In the genomic region with DNA sequence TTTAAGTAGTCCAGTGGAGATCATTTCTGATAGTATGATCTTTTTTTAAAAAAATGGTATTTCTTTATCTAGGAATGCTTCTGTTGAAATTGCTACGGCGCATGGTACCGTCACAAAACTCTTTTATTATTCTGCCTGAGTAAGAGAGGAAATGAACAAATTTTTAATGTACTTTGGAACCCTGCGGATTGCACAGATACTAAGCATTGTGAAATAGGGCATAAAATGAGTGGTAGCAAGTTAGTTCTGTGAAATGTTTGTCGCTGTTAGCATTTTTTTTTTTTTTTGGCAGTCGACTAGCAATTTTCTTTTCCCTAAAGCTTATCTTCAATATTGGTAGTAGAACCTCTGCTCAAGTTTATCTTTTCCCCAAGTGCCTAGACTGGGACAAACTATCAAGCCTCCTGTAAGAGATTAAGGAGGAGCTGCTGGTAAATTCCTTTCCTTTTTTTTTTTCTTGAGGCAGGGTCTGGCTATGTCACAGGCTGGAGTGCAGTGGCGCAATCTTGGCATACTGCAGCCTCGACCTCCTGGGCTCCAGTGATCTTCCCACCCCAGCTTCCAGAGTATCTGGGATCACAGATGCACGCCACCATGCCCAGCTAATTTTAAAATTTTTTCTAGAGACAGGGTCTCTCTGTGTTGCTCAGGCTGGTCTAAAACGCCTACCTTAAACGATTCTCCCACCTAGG, we compare ENCODE assay signal across 8 cellular contexts. TPM values are rescaled to one million over a fixed set of nuclear protein-coding genes. Genes with fewer than 3 reads are reported as not detected.
DNase-seq lines count a peak whose midpoint lies in the region; ATAC-seq and TF ChIP-seq lines count a peak whose summit lies in the region.

No MANE protein-coding gene starts in this region.

- CTCF ChIA-PET in activated CD4-positive, alpha-beta T cell treated with anti-CD3 and anti-CD28 coated beads, Interleukin-2, amount 10 ng/mL, durations not matched to agents 7 days and 5 days (lab: Charles Lee), result interaction anchor here (0.5 to 1.5 kb wide), 5 partner anchors 11 to 963 kb away, joined by 3 to 5 read pairs (median 4); no protein-coding TSS in a partner anchor

- peak overlapping the region; percentile 47 for H3K27ac ChIP-seq in brain microvascular endothelial cell
- H3K27ac ChIP-seq in tibial nerve, result peak overlapping the region in 3 of 4 donors; percentile 87 to 96 (median 92)

- H3K9me3 ChIP-seq in tibial nerve, result no peaks in the 10 kb centered on the region

- no peak for ATAC-seq in GM19035 (IDR thresholded peaks at IDR 0.05; ENCODE audit: unreplicated experiment)
- no peak for ATAC-seq in GM18519 (IDR thresholded peaks at IDR 0.05; ENCODE audit: low FRiP score, unreplicated experiment)

- peak in 1 of 2 donors; percentile 60 for TF ChIP-seq EP300 in tibial nerve (IDR thresholded peaks at IDR 0.05)

- peak overlapping the region; percentile 83 for H3K4me3 Mint-ChIP-seq in activated CD4-positive, alpha-beta T cell treated with anti-CD3 and anti-CD28 coated beads, Interleukin-2, amount 10 ng/mL, durations not matched to agents 7 days and 5 days

- POLR2A ChIA-PET in activated CD4-positive, alpha-beta T cell treated with anti-CD3 and anti-CD28 coated beads, Interleukin-2, amount 10 ng/mL, durations not matched to agents 7 days and 5 days (lab: Charles Lee), result interaction anchor here (0.6 kb wide), 1 partner anchor 269 kb away, joined by 3 read pairs; no protein-coding TSS in a partner anchor

- TF ChIP-seq POLR2A in tibial nerve (IDR thresholded peaks at IDR 0.05), result no peak

- TF ChIP-seq CTCF in brain microvascular endothelial cell (IDR thresholded peaks at IDR 0.05; ENCODE audit: low read depth, low read length, missing control alignments) (no peak), tibial nerve (IDR thresholded peaks at IDR 0.05) (no peak)

- H3K27me3 Mint-ChIP-seq in activated CD4-positive, alpha-beta T cell treated with anti-CD3 and anti-CD28 coated beads, Interleukin-2, amount 10 ng/mL, durations not matched to agents 7 days and 5 days, result peaks cover 27% of the 10 kb centered on the region

- peaks cover 0 to 60% (median 16%) of the 10 kb centered on the region in 4 donors for H3K4me1 ChIP-seq in tibial nerve

- no peaks in the 10 kb centered on the region for H3K9me3 Mint-ChIP-seq in activated CD4-positive, alpha-beta T cell treated with anti-CD3 and anti-CD28 coated beads, Interleukin-2, amount 10 ng/mL, durations not matched to agents 7 days and 5 days

- no peak for DNase-seq in activated CD4-positive, alpha-beta T cell treated with anti-CD3 and anti-CD28 coated beads, Interleukin-2, amount 10 ng/mL, durations not matched to agents 7 days and 5 days
- no peak for DNase-seq in activated CD4-positive, alpha-beta T cell treated with anti-CD3 and anti-CD28 coated beads, Interleukin-2, amount 50 U/mL, for 4 hours
- peak; percentile 47 for DNase-seq in brain microvascular endothelial cell
- DNase-seq in islet precursor cell, result peak; percentile 58
- DNase-seq in tibial nerve (ENCODE audit: low spot score in 2 of 2), result peak in 1 of 2 donors; percentile 34
- no peak for DNase-seq in UCSD-AML1 (lab: John Stamatoyannopoulos, UW; ENCODE audit: unreplicated experiment)

- H3K4me1 Mint-ChIP-seq in activated CD4-positive, alpha-beta T cell treated with anti-CD3 and anti-CD28 coated beads, Interleukin-2, amount 10 ng/mL, durations not matched to agents 7 days and 5 days, result peaks cover 16% of the 10 kb centered on the region

- H3K27ac Mint-ChIP-seq in activated CD4-positive, alpha-beta T cell treated with anti-CD3 and anti-CD28 coated beads, Interleukin-2, amount 10 ng/mL, durations not matched to agents 7 days and 5 days, result no peak overlapping the region

- H3K36me3 ChIP-seq in brain microvascular endothelial cell (replicated peaks) (no peaks in the 10 kb centered on the region), tibial nerve (no peaks in the 10 kb centered on the region)

- no peaks in the 10 kb centered on the region for H3K36me3 Mint-ChIP-seq in activated CD4-positive, alpha-beta T cell treated with anti-CD3 and anti-CD28 coated beads, Interleukin-2, amount 10 ng/mL, durations not matched to agents 7 days and 5 days (ENCODE audit: low read depth)

- whole genome bisulfite sequencing in tibial nerve, 2 donors, result 41 to 49% methylated on average over 11 of the region's 11 CpGs

- H3K27me3 ChIP-seq in brain microvascular endothelial cell (replicated peaks) (no peaks in the 10 kb centered on the region), tibial nerve (no peaks in the 10 kb centered on the region)

- H3K4me3 ChIP-seq in brain microvascular endothelial cell (ENCODE audit: low read depth, low read length), result peak overlapping the region; percentile 76
- H3K4me3 ChIP-seq in tibial nerve, result peak overlapping the region in 2 of 4 donors; percentile 44 to 99

- in situ Hi-C loops in brain microvascular endothelial cell (cut with HindIII; ENCODE audit: low pct_ligation_motif_present, low sequenced_read_pairs), result no loop called here

RNA-seq across cellular contexts. Expression of a gene that starts 2.2 kb away (rescaled TPM):
- total RNA-seq in activated CD4-positive, alpha-beta T cell treated with anti-CD3 and anti-CD28 coated beads, Interleukin-2, amount 10 ng/mL, durations not matched to agents 7 days and 5 days, result 1 to 10 TPM; 3.0 to 3.3 TPM
- total RNA-seq in tibial nerve, result 100 to 1,000 TPM in 2 of 4 donors, 10 to 100 TPM in 2; 50.4 to 208 (median 96.7) TPM

RNA-seq across cellular contexts. Expression of a gene that starts 3.0 kb away (rescaled TPM):
- total RNA-seq in activated CD4-positive, alpha-beta T cell treated with anti-CD3 and anti-CD28 coated beads, Interleukin-2, amount 10 ng/mL, durations not matched to agents 7 days and 5 days, result 10 to 100 TPM; 34.5 to 38.4 TPM
- 10 to 100 TPM; 48.8 to 94.4 (median 74.8) TPM for total RNA-seq in tibial nerve

RNA-seq across cellular contexts. Expression of a gene that starts 56.0 kb away (rescaled TPM):
- total RNA-seq in activated CD4-positive, alpha-beta T cell treated with anti-CD3 and anti-CD28 coated beads, Interleukin-2, amount 10 ng/mL, durations not matched to agents 7 days and 5 days, result 10 to 100 TPM; 39.6 to 41.5 TPM
- total RNA-seq in tibial nerve, result 10 to 100 TPM; 11.5 to 20.6 (median 18.1) TPM

Comparison
In these comparisons a context has a peak if more than half of its experiments do, and no peak if none do; other contexts are left out.
1. DNase-seq: peak in brain microvascular endothelial cell (single experiment) and islet precursor cell (single experiment); none in activated CD4-positive, alpha-beta T cell treated with anti-CD3 and anti-CD28 coated beads, Interleukin-2, amount 10 ng/mL, durations not matched to agents 7 days and 5 days (single experiment), activated CD4-positive, alpha-beta T cell treated with anti-CD3 and anti-CD28 coated beads, Interleukin-2, amount 50 U/mL, for 4 hours (0 of 2) and UCSD-AML1 (single experiment).
2. RNA of a gene that starts 2.2 kb away (total RNA-seq): 50.4 to 208 TPM in tibial nerve; 3.0 to 3.3 TPM in activated CD4-positive, alpha-beta T cell treated with anti-CD3 and anti-CD28 coated beads, Interleukin-2, amount 10 ng/mL, durations not matched to agents 7 days and 5 days; every median in the first group is over 10 times any median in the second.